Comparison of ENCODE assay signal across 1 cellular context in genomic region chr4:169410839-169411770, GRCh38.
TF ChIP-seq lines count a peak whose summit lies in the region.

No MANE protein-coding gene starts in this region.

TF ChIP-seq in K562, 482 proteins besides CTCF, POLR2A, EP300 and RAD21 (continued from another document):
- TF ChIP-seq ZNF592 (IDR thresholded peaks at IDR 0.05) (no peak), POLR2H (tag; IDR thresholded peaks at IDR 0.05; ENCODE audit: low read depth) (no peak), ZNF699 (CRISPR knock-in tag; IDR thresholded peaks at IDR 0.05; ENCODE audit: insufficient replicate concordance) (no peak), POLR2G (IDR thresholded peaks at IDR 0.05; ENCODE audit: low read depth, low read length) (no peak), HCFC1 (IDR thresholded peaks at IDR 0.05; ENCODE audit: low read depth, low read length) (no peak), XRCC4 (IDR thresholded peaks at IDR 0.05; ENCODE audit: extremely low read depth, insufficient read depth, insufficient read length) (no peak), ZBTB26 (CRISPR knock-in tag; IDR thresholded peaks at IDR 0.05) (no peak), TBL1XR1 (IDR thresholded peaks at IDR 0.05; ENCODE audit: low read length in 2 of 2) (no peak)
